ENCODE assay signal across 7 cellular contexts in the genomic region with DNA sequence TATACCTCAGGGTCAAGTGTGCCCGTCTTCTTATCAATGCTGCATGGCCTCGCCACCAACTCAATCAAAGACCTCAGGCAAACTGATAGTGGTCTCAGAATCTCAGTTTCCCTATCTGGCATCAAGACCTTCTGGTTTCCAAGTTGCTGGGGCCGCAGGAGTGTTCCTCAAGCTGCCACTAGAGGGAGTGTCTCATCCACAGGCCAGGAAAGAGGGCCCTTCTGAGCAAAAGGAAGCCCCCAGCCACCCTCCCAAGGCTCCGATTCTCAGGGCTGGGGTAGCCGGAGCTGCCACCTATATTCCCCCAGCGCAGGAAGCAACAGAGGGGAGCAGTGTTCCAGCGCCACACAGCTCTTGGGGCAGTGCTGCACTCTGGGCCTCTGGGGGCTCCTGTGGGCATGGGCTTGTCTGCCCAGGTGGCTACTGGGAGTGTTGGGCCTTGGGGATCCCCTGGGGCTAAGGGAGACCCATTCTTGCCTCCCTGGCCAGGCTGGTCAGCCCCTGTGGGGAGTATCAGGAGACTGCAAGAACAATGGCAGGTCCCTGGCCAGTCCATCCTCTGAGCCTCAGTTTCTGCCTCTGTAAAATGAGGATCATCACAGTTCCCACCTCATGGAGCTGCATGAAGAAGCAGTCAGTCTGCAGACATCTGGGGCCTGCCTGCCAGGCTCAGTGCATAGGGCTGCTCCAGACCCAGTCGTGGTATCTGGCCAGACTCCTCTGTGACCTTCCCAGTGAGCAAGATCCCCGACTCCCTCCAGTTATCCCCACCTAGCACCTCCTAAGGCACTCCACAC. TPM values are rescaled to one million over a fixed set of nuclear protein-coding genes. Genes with fewer than 3 reads are reported as not detected.
DNase-seq lines count a peak whose midpoint lies in the region; ATAC-seq and TF ChIP-seq lines count a peak whose summit lies in the region.

No MANE protein-coding gene starts in this region.

- H3K36me3 Mint-ChIP-seq in stimulated activated effector memory CD8-positive, alpha-beta T cell treated with anti-CD3 and anti-CD28 coated beads, Interleukin-12 subunit alpha, Interleukin-12 subunit beta, amount 100 ng/mL, for 72 hours, result no peaks in the 10 kb centered on the region

- peak; percentile 51 for TF ChIP-seq CTCF in GM12801 (IDR thresholded peaks at IDR 0.05; ENCODE audit: extremely low read depth, insufficient read length)

- peak; percentile 27 for ATAC-seq in stimulated activated effector memory CD8-positive, alpha-beta T cell treated with anti-CD3 and anti-CD28 coated beads, Interleukin-12 subunit alpha, Interleukin-12 subunit beta, amount 100 ng/mL, for 72 hours

- H3K27ac Mint-ChIP-seq in stimulated activated effector memory CD8-positive, alpha-beta T cell treated with anti-CD3 and anti-CD28 coated beads, Interleukin-12 subunit alpha, Interleukin-12 subunit beta, amount 100 ng/mL, for 72 hours, result peak overlapping the region; percentile 52

- H3K4me1 Mint-ChIP-seq in stimulated activated effector memory CD8-positive, alpha-beta T cell treated with anti-CD3 and anti-CD28 coated beads, Interleukin-12 subunit alpha, Interleukin-12 subunit beta, amount 100 ng/mL, for 72 hours, result peaks cover 6% of the 10 kb centered on the region

- H3K4me3 Mint-ChIP-seq in stimulated activated effector memory CD8-positive, alpha-beta T cell treated with anti-CD3 and anti-CD28 coated beads, Interleukin-12 subunit alpha, Interleukin-12 subunit beta, amount 100 ng/mL, for 72 hours, result no peak overlapping the region

- peak; percentile 8 for DNase-seq in NCI-H128 (lab: John Stamatoyannopoulos, UW; ENCODE audit: unreplicated experiment)
- peak; percentile 65 to 74 for DNase-seq in activated CD4-positive, alpha-beta T cell treated with anti-CD3 and anti-CD28 coated beads, Interleukin-2, amount 50 U/mL, for 48 hours
- peak; percentile 16 to 51 for DNase-seq in dermis microvascular lymphatic vessel endothelial cell (ENCODE audit: low read depth in 2 of 2)
- peak; percentile 19 for DNase-seq in midbrain (lab: John Stamatoyannopoulos, UW)
- peak; percentile 38 to 78 for DNase-seq in stimulated activated effector memory CD8-positive, alpha-beta T cell treated with anti-CD3 and anti-CD28 coated beads, Interleukin-12 subunit alpha, Interleukin-12 subunit beta, amount 100 ng/mL, for 72 hours (ENCODE audit: low spot score in 2 of 2)
- no peak for DNase-seq in NCI-H774 (lab: John Stamatoyannopoulos, UW)

- no peaks in the 10 kb centered on the region for H3K9me3 Mint-ChIP-seq in stimulated activated effector memory CD8-positive, alpha-beta T cell treated with anti-CD3 and anti-CD28 coated beads, Interleukin-12 subunit alpha, Interleukin-12 subunit beta, amount 100 ng/mL, for 72 hours

RNA-seq across cellular contexts. Expression of gene SEC13, which starts 23.4 kb away (rescaled TPM):
- total RNA-seq in dermis microvascular lymphatic vessel endothelial cell, result 315 and 354 TPM in 2 replicates

RNA-seq across cellular contexts. Expression of gene GHRL, which starts 51.6 kb away (rescaled TPM):
- total RNA-seq in dermis microvascular lymphatic vessel endothelial cell, result 0.39 and 0.51 TPM in 2 replicates
